1 cellular context compared by ENCODE assay signal in genomic region chr7:100655908-100656674, GRCh38.
TF ChIP-seq lines count a peak whose summit lies in the region.

ACTL6B (minus strand) TSS chr7:100656448; CDS start chr7:100656354, 94 bp downstream.

TF ChIP-seq in K562, 482 proteins besides CTCF, POLR2A, EP300 and RAD21 (continued from another document):
- TF ChIP-seq ZBTB33 (CRISPR knock-in tag; IDR thresholded peaks at IDR 0.05) (peak; percentile 77), HES1 (IDR thresholded peaks at IDR 0.05; ENCODE audit: low read depth) (no peak), BCLAF1 (IDR thresholded peaks at IDR 0.05; ENCODE audit: borderline replicate concordance in 1 of 2, control insufficient read depth in 1 of 2, low read depth in 2 of 2, low read length in 1 of 2) (no peak), ASH1L (IDR thresholded peaks at IDR 0.05; ENCODE audit: borderline replicate concordance, low read depth, partially characterized antibody) (no peak), DEAF1 (CRISPR knock-in tag; IDR thresholded peaks at IDR 0.05) (no peak), NR0B1 (IDR thresholded peaks at IDR 0.05; ENCODE audit: partially characterized antibody) (no peak), BRCA1 (IDR thresholded peaks at IDR 0.05) (no peak), BRCA1 (CRISPR knock-in tag; IDR thresholded peaks at IDR 0.05) (no peak), POLR2G (IDR thresholded peaks at IDR 0.05; ENCODE audit: low read depth, low read length) (peak; percentile 37; the same call in 1 of the 2 replicates), VEZF1 (CRISPR knock-in tag; IDR thresholded peaks at IDR 0.05) (peak; percentile 64), ZNF609 (CRISPR knock-in tag; IDR thresholded peaks at IDR 0.05; ENCODE audit: borderline replicate concordance) (no peak), ZNF165 (CRISPR knock-in tag; IDR thresholded peaks at IDR 0.05; ENCODE audit: borderline replicate concordance) (no peak), ADNP (tag; IDR thresholded peaks at IDR 0.05) (no peak), ARID1B (IDR thresholded peaks at IDR 0.05) (no peak), PCBP2 (IDR thresholded peaks at IDR 0.05; ENCODE audit: low read depth, low read length, poor library complexity, severe bottlenecking) (no peak), CHD1 (IDR thresholded peaks at IDR 0.05; ENCODE audit: low read length) (no peak), MTA1 (IDR thresholded peaks at IDR 0.05; ENCODE audit: borderline replicate concordance) (no peak), HNRNPLL (IDR thresholded peaks at IDR 0.05; ENCODE audit: low read depth, low read length, poor library complexity, severe bottlenecking) (peak; percentile 100), TEAD1 (CRISPR knock-in tag; IDR thresholded peaks at IDR 0.05) (peak in 1 of 2 experiments; percentile 95; a peak in 2 of 4 replicates), ZNF644 (tag; IDR thresholded peaks at IDR 0.05; ENCODE audit: low read depth) (no peak), ZNF224 (CRISPR knock-in tag; IDR thresholded peaks at IDR 0.05) (peak; percentile 92; the same call in 1 of the 2 replicates), THAP12 (CRISPR knock-in tag; IDR thresholded peaks at IDR 0.05) (no peak), LEF1 (IDR thresholded peaks at IDR 0.05) (no peak), ZNF274 (IDR thresholded peaks at IDR 0.05; ENCODE audit: borderline replicate concordance, low read depth, low read length) (no peak), E2F6 (IDR thresholded peaks at IDR 0.05; ENCODE audit: borderline replicate concordance in 1 of 2, extremely low read depth in 1 of 2, insufficient read depth in 1 of 2, insufficient read length in 1 of 2, low read depth in 1 of 2, low read length in 1 of 2, poor library complexity in 1 of 2, severe bottlenecking in 1 of 2) (peak in 1 of 2 experiments; percentile 53), NFYB (IDR thresholded peaks at IDR 0.05; ENCODE audit: extremely low read depth, insufficient read length) (peak; percentile 57), ZNF280B (CRISPR knock-in tag; IDR thresholded peaks at IDR 0.05) (no peak), RBM22 (IDR thresholded peaks at IDR 0.05; ENCODE audit: low read depth, low read length, poor library complexity, severe bottlenecking) (no peak), JUNB (CRISPR knock-in tag; conservative IDR thresholded peaks at IDR 0.05) (no peak), ATF2 (CRISPR knock-in tag; IDR thresholded peaks at IDR 0.05) (no peak), ELF4 (CRISPR knock-in tag; IDR thresholded peaks at IDR 0.05) (no peak)
